ENCODE assay signal across 24 cellular contexts in genomic region chr6:44514085-44514484, GRCh38.
DNase-seq lines count a peak whose midpoint lies in the region; ATAC-seq, FAIRE-seq and TF ChIP-seq lines count a peak whose summit lies in the region.
"Had no signal": no experiment of that assay in that cellular context is flagged by ENCODE, and none has a peak within 500 bp of the region (broad histone marks: within the 10 kb centered on the region; RNA-seq: fewer than 3 reads in every experiment).

No MANE protein-coding gene starts in this region.

- no peak overlapping the region for H3K27ac ChIP-seq in H1 (ENCODE audit: low read depth, low read length)
- H3K27ac ChIP-seq in upper lobe of right lung = no peak overlapping the region
- H3K27ac ChIP-seq: A549; BLaER1 treated with 17β-estradiol and CSF1 and Interleukin-3, amounts not matched to agents 10 nM and 100 nM had no signal

- no peaks in the 10 kb centered on the region for H4K20me1 ChIP-seq in H1 (replicated peaks in 1 of 2; ENCODE audit: control insufficient read depth in 1 of 2, insufficient read depth in 2 of 2, low read length in 2 of 2)
- H4K20me1 ChIP-seq: BLaER1 treated with 17β-estradiol and CSF1 and Interleukin-3, amounts not matched to agents 10 nM and 100 nM had no signal

- WGBS in H1 (ENCODE audit: extremely low coverage in 1 of 2, insufficient coverage in 1 of 2, insufficient read length in 1 of 2, insufficient replicate concordance in 2 of 2, low coverage in 1 of 2, low lambda C conversion rate in 2 of 2, missing lambda C conversion rate in 1 of 2), 2 experiments = 86% methylated on average over 2 of the region's 2 CpGs; no CpG with 5 or more reads in 1 of the 2 experiments

- no peaks in the 10 kb centered on the region for H3K27me3 ChIP-seq in H1 (replicated peaks in 1 of 4; ENCODE audit: control insufficient read depth in 3 of 4, extremely low read depth in 1 of 4, insufficient read depth in 3 of 4, low read length in 3 of 4)
- H3K27me3 ChIP-seq in upper lobe of right lung = no peaks in the 10 kb centered on the region
- H3K27me3 ChIP-seq: BE2C; BLaER1 treated with 17β-estradiol and CSF1 and Interleukin-3, amounts not matched to agents 10 nM and 100 nM had no signal

- no peaks in the 10 kb centered on the region for H3K79me2 ChIP-seq in H1 (ENCODE audit: control insufficient read depth in 1 of 2, insufficient read depth in 2 of 2, low read length in 2 of 2)

- FAIRE-seq in H1 (lab: Jason Lieb, UNC) = no peak
- FAIRE-seq: A549, D721Med, GM12878, GM18507 had no signal

- no peak overlapping the region for H2AK5ac ChIP-seq in H1 (ENCODE audit: low read depth, low read length)

- no peak for TF ChIP-seq CTCF in H1 (IDR thresholded peaks at IDR 0.05; ENCODE audit: control extremely low read depth in 1 of 3, insufficient read depth in 1 of 3, low read depth in 1 of 3, low read length in 3 of 3)
- no peak for TF ChIP-seq CTCF in upper lobe of right lung (IDR thresholded peaks at IDR 0.05)

- no peak overlapping the region for H4K8ac ChIP-seq in H1 (ENCODE audit: extremely low read depth, insufficient read depth, low read length)

- no peak overlapping the region for H4K91ac ChIP-seq in H1 (replicated peaks; ENCODE audit: insufficient read length, low read length)

- intact Hi-C loops in upper lobe of right lung (cut with DNase I) = no loop called here

- H3K18ac ChIP-seq in H1 (ENCODE audit: extremely low read depth, low read length) = no peak overlapping the region

- no peak overlapping the region for H2BK12ac ChIP-seq in H1 (ENCODE audit: low read depth, low read length)

- H3K4me1 ChIP-seq in H1 (replicated peaks in 1 of 4; ENCODE audit: control insufficient read depth in 3 of 4, insufficient read depth in 4 of 4, low read length in 3 of 4) (no peaks in the 10 kb centered on the region), upper lobe of right lung (no peaks in the 10 kb centered on the region)
- H3K4me1 ChIP-seq: A549, BE2C had no signal

- peak overlapping the region; percentile 75; the same call in 1 of the 2 replicates for H2BK15ac ChIP-seq in H1 (ENCODE audit: low read length)

- H3K56ac ChIP-seq in H1 (replicated peaks; ENCODE audit: insufficient read length, low read depth, low read length) = no peak overlapping the region

- no peak overlapping the region for H4K5ac ChIP-seq in H1 (ENCODE audit: insufficient read length, low read depth, low read length)

- CTCF ChIA-PET in H1 (lab: Charles Lee; ENCODE audit: partially characterized antibody) = interaction anchor here (1.3 kb wide), 1 partner anchor 36 kb away, joined by 3 read pairs; no protein-coding TSS in a partner anchor

- ATAC-seq in upper lobe of right lung = no peak
- ATAC-seq in GM18858 (IDR thresholded peaks at IDR 0.05; ENCODE audit: unreplicated experiment) = no peak
- ATAC-seq: A549, GM12878 had no signal

- H3K9ac ChIP-seq in H1 (replicated peaks in 1 of 4; ENCODE audit: extremely low read depth in 1 of 4, low read depth in 3 of 4, low read length in 3 of 4) = no peak overlapping the region
- H3K9ac ChIP-seq: BLaER1 treated with 17β-estradiol and CSF1 and Interleukin-3, amounts not matched to agents 10 nM and 100 nM had no signal

- H3K4me3 ChIP-seq in H1 (ENCODE audit: extremely low read depth in 1 of 4, insufficient read depth in 2 of 4, low read depth in 3 of 4, low read length in 4 of 4) (no peak overlapping the region), upper lobe of right lung (no peak overlapping the region)
- H3K4me3 ChIP-seq: A549; BLaER1 treated with 17β-estradiol and CSF1 and Interleukin-3, amounts not matched to agents 10 nM and 100 nM; GM12878 had no signal

- no peak overlapping the region for H3K23ac ChIP-seq in H1 (ENCODE audit: insufficient read length)

- H3K9me3 ChIP-seq in H1 (ENCODE audit: insufficient read depth in 2 of 2, low read depth in 1 of 2, low read length in 1 of 2) (no peaks in the 10 kb centered on the region), upper lobe of right lung (no peaks in the 10 kb centered on the region)
- H3K9me3 ChIP-seq: A549, BE2C had no signal

- H3K4ac ChIP-seq in H1 (replicated peaks; ENCODE audit: insufficient read length, low read depth, low read length) = no peak overlapping the region

- no peak for TF ChIP-seq EP300 in H1 (IDR thresholded peaks at IDR 0.05; ENCODE audit: borderline replicate concordance in 1 of 2, low read depth in 2 of 2, low read length in 2 of 2)

- H2BK120ac ChIP-seq in H1 (replicated peaks; ENCODE audit: low read depth, low read length) = no peak overlapping the region

- DNase-seq in activated effector memory CD4-positive, alpha-beta T cell treated with anti-CD3 and anti-CD28 coated beads, Interleukin-2, amount 50 U/mL, for 16 hours = peak; percentile 42
- no peak for DNase-seq in activated effector memory CD4-positive, alpha-beta T cell treated with Interleukin-2 at 50 U/mL for 16 hours
- DNase-seq in H1 (ENCODE audit: low read depth in 1 of 2, low spot score in 2 of 2) (peak in 1 of 2 experiments; percentile 16), mesenteric fat pad (ENCODE audit: low spot score) (peak; percentile 14), upper lobe of right lung (peak; percentile 5), iPS-NIHi7 (ENCODE audit: extremely low spot score) (no peak), NCI-H2081 treated with DMSO at 0.1 percent for 48 hours (lab: John Stamatoyannopoulos, UW) (no peak)
- DNase-seq: 8988T; ACHN; AML-193; BE2C; CD4-positive, alpha-beta T cell; CD8-positive, alpha-beta memory T cell; DMS 273 treated with DMSO at 0.1 percent for 48 hours; EL; GDM1; GOT3; H7 had no signal

- no peak overlapping the region for H2BK20ac ChIP-seq in H1 (ENCODE audit: low read length)

- H3K14ac ChIP-seq in H1 (ENCODE audit: insufficient read length) = no peak overlapping the region

- no peak overlapping the region for H3K4me2 ChIP-seq in H1 (ENCODE audit: insufficient read depth in 1 of 2, low read depth in 2 of 2, low read length in 2 of 2)
- H3K4me2 ChIP-seq: A549; BLaER1 treated with 17β-estradiol and CSF1 and Interleukin-3, amounts not matched to agents 10 nM and 100 nM had no signal

- no peak for TF ChIP-seq POLR2A in H1 (IDR thresholded peaks at IDR 0.05; ENCODE audit: control extremely low read depth in 1 of 2, low read depth in 2 of 2, low read length in 2 of 2)

- H3K23me2 ChIP-seq in H1 (ENCODE audit: low read depth, low read length) = no peaks in the 10 kb centered on the region; the same call in 1 of the 2 replicates

- H2BK5ac ChIP-seq in H1 (ENCODE audit: low read depth, low read length) = no peak overlapping the region

- no peak overlapping the region for H2AFZ ChIP-seq in H1 (ENCODE audit: low read length)

- no peaks in the 10 kb centered on the region for H3K79me1 ChIP-seq in H1 (ENCODE audit: low read depth, low read length)

- H3K36me3 ChIP-seq in H1 (ENCODE audit: control insufficient read depth in 2 of 4, insufficient read depth in 4 of 4, low read length in 3 of 4) = no peaks in the 10 kb centered on the region
- H3K36me3 ChIP-seq in upper lobe of right lung = no peaks in the 10 kb centered on the region
- H3K36me3 ChIP-seq: BE2C; BLaER1 treated with 17β-estradiol and CSF1 and Interleukin-3, amounts not matched to agents 10 nM and 100 nM had no signal

- no peak for TF ChIP-seq RAD21 in H1 (IDR thresholded peaks at IDR 0.05 in 1 of 2, conservative IDR thresholded peaks at IDR 0.05 in 1 of 2; ENCODE audit: low read depth in 2 of 2, low read length in 2 of 2)

- POLR2A ChIA-PET in H1 (lab: Charles Lee; ENCODE audit: partially characterized antibody) = no interaction called here

TF ChIP-seq in H1, 55 proteins besides CTCF, POLR2A, EP300 and RAD21:
- TF ChIP-seq NRF1 (IDR thresholded peaks at IDR 0.05; ENCODE audit: low read depth, low read length) (no peak), HDAC6 (IDR thresholded peaks at IDR 0.05; ENCODE audit: low read depth, low read length) (no peak), SAP30 (IDR thresholded peaks at IDR 0.05; ENCODE audit: insufficient read depth, insufficient replicate concordance, low read length) (no peak), SIX5 (IDR thresholded peaks at IDR 0.05; ENCODE audit: low read depth, low read length) (no peak), EGR1 (IDR thresholded peaks at IDR 0.05; ENCODE audit: borderline replicate concordance, low read depth, low read length) (no peak), KDM5A (IDR thresholded peaks at IDR 0.05; ENCODE audit: low read length) (no peak), GTF2F1 (IDR thresholded peaks at IDR 0.05; ENCODE audit: borderline replicate concordance, low read depth, low read length) (no peak), TBP (IDR thresholded peaks at IDR 0.05; ENCODE audit: low read depth, low read length) (no peak), YY1 (IDR thresholded peaks at IDR 0.05; ENCODE audit: low read depth, low read length) (no peak), JUN (IDR thresholded peaks at IDR 0.05; ENCODE audit: low read depth, low read length) (no peak), ZNF274 (IDR thresholded peaks at IDR 0.05; ENCODE audit: borderline replicate concordance, extremely low read depth, low read length) (no peak), HDAC2 (IDR thresholded peaks at IDR 0.05; ENCODE audit: borderline replicate concordance in 1 of 2, low read depth in 2 of 2, low read length in 2 of 2) (no peak), POU5F1 (IDR thresholded peaks at IDR 0.05; ENCODE audit: low read depth, low read length) (no peak), SIN3A (conservative IDR thresholded peaks at IDR 0.05 in 1 of 2, IDR thresholded peaks at IDR 0.05 in 1 of 2; ENCODE audit: low read depth in 1 of 2, low read length in 2 of 2) (no peak), NANOG (IDR thresholded peaks at IDR 0.05; ENCODE audit: insufficient read depth, low read depth, low read length, poor library complexity, severe bottlenecking) (no peak), SIRT6 (IDR thresholded peaks at IDR 0.05; ENCODE audit: low read length) (no peak)
- TF ChIP-seq, protein P1, sequence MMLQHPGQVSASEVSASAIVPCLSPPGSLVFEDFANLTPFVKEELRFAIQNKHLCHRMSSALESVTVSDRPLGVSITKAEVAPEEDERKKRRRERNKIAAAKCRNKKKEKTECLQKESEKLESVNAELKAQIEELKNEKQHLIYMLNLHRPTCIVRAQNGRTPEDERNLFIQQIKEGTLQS (IDR thresholded peaks at IDR 0.05; ENCODE audit: insufficient read depth, low read depth, low read length) = no peak
- TF ChIP-seq, protein P2, sequence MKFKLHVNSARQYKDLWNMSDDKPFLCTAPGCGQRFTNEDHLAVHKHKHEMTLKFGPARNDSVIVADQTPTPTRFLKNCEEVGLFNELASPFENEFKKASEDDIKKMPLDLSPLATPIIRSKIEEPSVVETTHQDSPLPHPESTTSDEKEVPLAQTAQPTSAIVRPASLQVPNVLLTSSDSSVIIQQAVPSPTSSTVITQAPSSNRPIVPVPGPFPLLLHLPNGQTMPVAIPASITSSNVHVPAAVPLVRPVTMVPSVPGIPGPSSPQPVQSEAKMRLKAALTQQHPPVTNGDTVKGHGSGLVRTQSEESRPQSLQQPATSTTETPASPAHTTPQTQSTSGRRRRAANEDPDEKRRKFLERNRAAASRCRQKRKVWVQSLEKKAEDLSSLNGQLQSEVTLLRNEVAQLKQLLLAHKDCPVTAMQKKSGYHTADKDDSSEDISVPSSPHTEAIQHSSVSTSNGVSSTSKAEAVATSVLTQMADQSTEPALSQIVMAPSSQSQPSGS (IDR thresholded peaks at IDR 0.05; ENCODE audit: low read length) = no peak
TF ChIP-seq in H1: peak in this region for 0.

Comparison
In these comparisons a context has a peak if more than half of its experiments do, and no peak if none do; other contexts are left out.
1. DNase-seq: peak in activated effector memory CD4-positive, alpha-beta T cell treated with anti-CD3 and anti-CD28 coated beads, Interleukin-2, amount 50 U/mL, for 16 hours (single experiment), mesenteric fat pad (single experiment) and upper lobe of right lung (single experiment); none in activated effector memory CD4-positive, alpha-beta T cell treated with Interleukin-2 at 50 U/mL for 16 hours (single experiment), iPS-NIHi7 (single experiment) and NCI-H2081 treated with DMSO at 0.1 percent for 48 hours (single experiment).